Comparison of ENCODE assay signal across 3 cellular contexts in genomic region chr7:137231167-137231566, GRCh38.
TF ChIP-seq lines count a peak whose summit lies in the region.

No MANE protein-coding gene starts in this region.

TF ChIP-seq in A549, 52 proteins besides CTCF, POLR2A, EP300 and RAD21:
- TF ChIP-seq ELK1 (IDR thresholded peaks at IDR 0.05; ENCODE audit: low read depth, low read length) = no peak
- no peak for TF ChIP-seq CEBPB (IDR thresholded peaks at IDR 0.05)
- peak; percentile 66 for TF ChIP-seq MAFK (IDR thresholded peaks at IDR 0.05; ENCODE audit: partially characterized antibody)
- no peak for TF ChIP-seq RNF2 (IDR thresholded peaks at IDR 0.05; ENCODE audit: borderline replicate concordance, low read depth)

TF ChIP-seq in IMR-90, 13 proteins besides CTCF, POLR2A, EP300 and RAD21:
- TF ChIP-seq MAFK (IDR thresholded peaks at IDR 0.05; ENCODE audit: low read depth, low read length) = peak; percentile 82
- TF ChIP-seq MAZ (IDR thresholded peaks at IDR 0.05; ENCODE audit: borderline replicate concordance, low read depth, low read length) = no peak
- no peak for TF ChIP-seq CHD1 (IDR thresholded peaks at IDR 0.05; ENCODE audit: low read depth, low read length)

TF ChIP-seq in K562, 482 proteins besides CTCF, POLR2A, EP300 and RAD21 (continued from another document):
- TF ChIP-seq MAFK (IDR thresholded peaks at IDR 0.05; ENCODE audit: low read length) (peak; percentile 36; the same call in 1 of the 2 replicates), MAFF (IDR thresholded peaks at IDR 0.05; ENCODE audit: low read length) (peak; percentile 38; the same call in 1 of the 2 replicates), IRF2 (CRISPR knock-in tag; IDR thresholded peaks at IDR 0.05) (no peak), EHMT2 (IDR thresholded peaks at IDR 0.05) (no peak), ZNF316 (IDR thresholded peaks at IDR 0.05) (peak; percentile 61; the same call in 1 of the 2 replicates), PTRF (tag; IDR thresholded peaks at IDR 0.05) (no peak)
- TF ChIP-seq, protein P1, sequence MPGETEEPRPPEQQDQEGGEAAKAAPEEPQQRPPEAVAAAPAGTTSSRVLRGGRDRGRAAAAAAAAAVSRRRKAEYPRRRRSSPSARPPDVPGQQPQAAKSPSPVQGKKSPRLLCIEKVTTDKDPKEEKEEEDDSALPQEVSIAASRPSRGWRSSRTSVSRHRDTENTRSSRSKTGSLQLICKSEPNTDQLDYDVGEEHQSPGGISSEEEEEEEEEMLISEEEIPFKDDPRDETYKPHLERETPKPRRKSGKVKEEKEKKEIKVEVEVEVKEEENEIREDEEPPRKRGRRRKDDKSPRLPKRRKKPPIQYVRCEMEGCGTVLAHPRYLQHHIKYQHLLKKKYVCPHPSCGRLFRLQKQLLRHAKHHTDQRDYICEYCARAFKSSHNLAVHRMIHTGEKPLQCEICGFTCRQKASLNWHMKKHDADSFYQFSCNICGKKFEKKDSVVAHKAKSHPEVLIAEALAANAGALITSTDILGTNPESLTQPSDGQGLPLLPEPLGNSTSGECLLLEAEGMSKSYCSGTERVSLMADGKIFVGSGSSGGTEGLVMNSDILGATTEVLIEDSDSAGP (CRISPR knock-in tag; IDR thresholded peaks at IDR 0.05) = no peak
- TF ChIP-seq, protein P2, sequence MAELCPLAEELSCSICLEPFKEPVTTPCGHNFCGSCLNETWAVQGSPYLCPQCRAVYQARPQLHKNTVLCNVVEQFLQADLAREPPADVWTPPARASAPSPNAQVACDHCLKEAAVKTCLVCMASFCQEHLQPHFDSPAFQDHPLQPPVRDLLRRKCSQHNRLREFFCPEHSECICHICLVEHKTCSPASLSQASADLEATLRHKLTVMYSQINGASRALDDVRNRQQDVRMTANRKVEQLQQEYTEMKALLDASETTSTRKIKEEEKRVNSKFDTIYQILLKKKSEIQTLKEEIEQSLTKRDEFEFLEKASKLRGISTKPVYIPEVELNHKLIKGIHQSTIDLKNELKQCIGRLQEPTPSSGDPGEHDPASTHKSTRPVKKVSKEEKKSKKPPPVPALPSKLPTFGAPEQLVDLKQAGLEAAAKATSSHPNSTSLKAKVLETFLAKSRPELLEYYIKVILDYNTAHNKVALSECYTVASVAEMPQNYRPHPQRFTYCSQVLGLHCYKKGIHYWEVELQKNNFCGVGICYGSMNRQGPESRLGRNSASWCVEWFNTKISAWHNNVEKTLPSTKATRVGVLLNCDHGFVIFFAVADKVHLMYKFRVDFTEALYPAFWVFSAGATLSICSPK (IDR thresholded peaks at IDR 0.05; ENCODE audit: borderline replicate concordance) = no peak
